In genomic region chr1:205749826-205750682, GRCh38 we compare ENCODE assay signal across 8 cellular contexts. TPM values are rescaled to one million over a fixed set of nuclear protein-coding genes. Genes with fewer than 3 reads are reported as not detected.
DNase-seq lines count a peak whose midpoint lies in the region; ATAC-seq and TF ChIP-seq lines count a peak whose summit lies in the region.

A gene with protein sequence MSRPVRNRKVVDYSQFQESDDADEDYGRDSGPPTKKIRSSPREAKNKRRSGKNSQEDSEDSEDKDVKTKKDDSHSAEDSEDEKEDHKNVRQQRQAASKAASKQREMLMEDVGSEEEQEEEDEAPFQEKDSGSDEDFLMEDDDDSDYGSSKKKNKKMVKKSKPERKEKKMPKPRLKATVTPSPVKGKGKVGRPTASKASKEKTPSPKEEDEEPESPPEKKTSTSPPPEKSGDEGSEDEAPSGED (minus strand): TSS chr1:205750182. CDS start chr1:205749973, 209 bp downstream.

- TF ChIP-seq CTCF in ascending aorta (IDR thresholded peaks at IDR 0.05): peak in 1 of 3 experiments; percentile 29
- peak; percentile 33 to 54 (median 44) for TF ChIP-seq CTCF in uterus (IDR thresholded peaks at IDR 0.05)

- intact Hi-C loops in ascending aorta (cut with DNase I): loop anchor here (1.0 kb wide), 2 partner anchors 25 to 63 kb away; partner anchors contain the start of genes RAB29 and SLC41A1
- intact Hi-C loops in right cardiac atrium (cut with DNase I): no loop called here
- intact Hi-C loops in uterus (cut with DNase I; ENCODE audit: low total_unique reads): no loop called here

- peak within 1 kb of the TSS; percentile 99 for H3K27ac Mint-ChIP-seq in T-helper 2 cell treated with Interferon-gamma antibody and Interleukin-4, amounts not matched to agents 5 μg/mL and 100 μg/mL, for 36 hours

- peaks cover 3% of the 10 kb centered on the region for H3K27me3 Mint-ChIP-seq in T-helper 2 cell treated with Interferon-gamma antibody and Interleukin-4, amounts not matched to agents 5 μg/mL and 100 μg/mL, for 36 hours (ENCODE audit: low read depth)

- no peaks in the 10 kb centered on the region for H3K36me3 ChIP-seq in ascending aorta
- no peaks in the 10 kb centered on the region for H3K36me3 ChIP-seq in uterus

- H3K9me3 ChIP-seq in ascending aorta: no peaks in the 10 kb centered on the region
- H3K9me3 ChIP-seq in right cardiac atrium (ENCODE audit: control insufficient read depth, low read length): no peaks in the 10 kb centered on the region
- no peaks in the 10 kb centered on the region for H3K9me3 ChIP-seq in uterus

- H3K4me3 ChIP-seq in ascending aorta (peak within 1 kb of the TSS; percentile 88 to 92), right cardiac atrium (ENCODE audit: low read length) (peak within 1 kb of the TSS; percentile 93), uterus (peak within 1 kb of the TSS; percentile 93 to 99)

- under 1% methylated on average over 54 of the region's 54 CpGs for WGBS in right cardiac atrium

- ATAC-seq in GM18502 (IDR thresholded peaks at IDR 0.05; ENCODE audit: poor library complexity, unreplicated experiment): peak; percentile 83
- ATAC-seq in HG02970 (IDR thresholded peaks at IDR 0.05; ENCODE audit: low FRiP score, unreplicated experiment): peak; percentile 62
- peak; percentile 92 to 94 for ATAC-seq in right cardiac atrium

- H3K27ac ChIP-seq in ascending aorta (peak within 1 kb of the TSS; percentile 99), right cardiac atrium (ENCODE audit: low read length) (peak within 1 kb of the TSS; percentile 98), uterus (peak within 1 kb of the TSS; percentile 100)

- peaks cover 24% of the 10 kb centered on the region for H3K36me3 Mint-ChIP-seq in T-helper 2 cell treated with Interferon-gamma antibody and Interleukin-4, amounts not matched to agents 5 μg/mL and 100 μg/mL, for 36 hours (ENCODE audit: low read depth)

- H3K9me3 Mint-ChIP-seq in T-helper 2 cell treated with Interferon-gamma antibody and Interleukin-4, amounts not matched to agents 5 μg/mL and 100 μg/mL, for 36 hours: no peaks in the 10 kb centered on the region

- peaks cover 35% of the 10 kb centered on the region for H3K4me1 Mint-ChIP-seq in T-helper 2 cell treated with Interferon-gamma antibody and Interleukin-4, amounts not matched to agents 5 μg/mL and 100 μg/mL, for 36 hours (ENCODE audit: low read depth)

- H3K27me3 ChIP-seq in ascending aorta: no peaks in the 10 kb centered on the region
- no peaks in the 10 kb centered on the region for H3K27me3 ChIP-seq in right cardiac atrium (ENCODE audit: control insufficient read depth, insufficient read depth)
- H3K27me3 ChIP-seq in uterus: no peaks in the 10 kb centered on the region

- peak within 1 kb of the TSS; percentile 98 for H3K4me3 Mint-ChIP-seq in T-helper 2 cell treated with Interferon-gamma antibody and Interleukin-4, amounts not matched to agents 5 μg/mL and 100 μg/mL, for 36 hours

- H3K4me1 ChIP-seq in ascending aorta: peaks cover 0 to 23% of the 10 kb centered on the region in 2 donors
- no peaks in the 10 kb centered on the region for H3K4me1 ChIP-seq in right cardiac atrium (ENCODE audit: control insufficient read depth, insufficient read depth, low read length)
- H3K4me1 ChIP-seq in uterus: peaks cover 6 to 7% of the 10 kb centered on the region in 2 donors

- DNase-seq in NCI-H1930 (lab: John Stamatoyannopoulos, UW) (peak; percentile 97 to 98), ascending aorta (ENCODE audit: low spot score in 2 of 2) (peak; percentile 98 to 100), right cardiac atrium (peak; percentile 99), pulmonary artery endothelial cell (ENCODE audit: low read depth, low spot score) (peak; percentile 99), uterus (peak; percentile 98 to 99)
- DNase-seq in T-helper 2 cell treated with Interferon-gamma antibody and Interleukin-4, amounts not matched to agents 5 μg/mL and 100 μg/mL, for 36 hours (ENCODE audit: low spot score): peak; percentile 96

- peak in 1 of 2 donors; percentile 77 for TF ChIP-seq POLR2A in uterus (IDR thresholded peaks at IDR 0.05)

RNA-seq across cellular contexts. Expression of the gene that starts here (rescaled TPM):
- total RNA-seq in ascending aorta: 42.1 TPM
- total RNA-seq in right cardiac atrium: 100 to 1,000 TPM; 224 to 277 (median 251) TPM
- 89.9 TPM for polyA plus RNA-seq in right cardiac atrium
- 162 and 182 TPM in 2 replicates for total RNA-seq in pulmonary artery endothelial cell
- 100 to 1,000 TPM in 3 of 4 donors, 10 to 100 TPM in 1; 59.4 to 286 (median 159) TPM for total RNA-seq in uterus

Comparison
In these comparisons a context has a peak if more than half of its experiments do, and no peak if none do; other contexts are left out.
1. Peak in every context shown above with its lines: DNase-seq, ATAC-seq, H3K4me3 ChIP-seq and H3K27ac ChIP-seq.